In genomic region chr19:55301459-55302331, GRCh38 we compare ENCODE assay signal across 8 cellular contexts. TPM values are rescaled to one million over a fixed set of nuclear protein-coding genes. Genes with fewer than 3 reads are reported as not detected.
A peak's percentile ranks its signal among the peaks of the same experiment; 100 is the strongest.
DNase-seq lines count a peak whose midpoint lies in the region; ATAC-seq, FAIRE-seq and TF ChIP-seq lines count a peak whose summit lies in the region.

No MANE protein-coding gene starts in this region.

- H3K27ac ChIP-seq in breast epithelium, result no peak overlapping the region
- H3K27ac ChIP-seq in kidney (ENCODE audit: low read depth in 2 of 2, low read length in 2 of 2), result no peak overlapping the region

- intact Hi-C loops in breast epithelium (cut with DNase I; ENCODE audit: low total_unique reads), result no loop called here
- intact Hi-C loops in kidney (cut with DNase I), result no loop called here

- TF ChIP-seq POLR2A in breast epithelium (IDR thresholded peaks at IDR 0.05), result no peak

- no peaks in the 10 kb centered on the region for H3K4me1 ChIP-seq in breast epithelium
- no peaks in the 10 kb centered on the region for H3K4me1 ChIP-seq in kidney (ENCODE audit: control insufficient read depth in 1 of 2, insufficient read depth in 1 of 2, low read depth in 1 of 2, low read length in 2 of 2)

- H3K9me3 ChIP-seq in breast epithelium (no peaks in the 10 kb centered on the region), kidney (ENCODE audit: control insufficient read depth in 1 of 2, low read length in 2 of 2) (no peaks in the 10 kb centered on the region)

- no peak for FAIRE-seq in kidney (lab: Jason Lieb, UNC)

- H3K36me3 ChIP-seq in breast epithelium (no peaks in the 10 kb centered on the region), kidney (ENCODE audit: control insufficient read depth in 1 of 2, insufficient read depth in 2 of 2, low read length in 2 of 2) (no peaks in the 10 kb centered on the region)

- DNase-seq in GM04503 (ENCODE audit: low read depth), result peak; percentile 11
- peak; percentile 61 for DNase-seq in NCI-H2029 (lab: John Stamatoyannopoulos, UW)
- DNase-seq in breast epithelium (ENCODE audit: low spot score in 2 of 2), result peak; percentile 62 to 82
- peak; percentile 93 for DNase-seq in kidney
- DNase-seq in stimulated activated CD4-positive, alpha-beta T cell treated with anti-CD3 and anti-CD28 coated beads, Interleukin-15, amount 100 ng/mL, for 48 hours (ENCODE audit: low read depth in 2 of 2), result peak; percentile 85 to 93
- DNase-seq in NCI-H524 (lab: John Stamatoyannopoulos, UW), result no peak

- TF ChIP-seq CTCF in WI38 (IDR thresholded peaks at IDR 0.05; ENCODE audit: low read depth, low read length), result peak; percentile 85
- TF ChIP-seq CTCF in breast epithelium (IDR thresholded peaks at IDR 0.05), result peak; percentile 90 to 95 (median 91)
- peak; percentile 92 for TF ChIP-seq CTCF in kidney (IDR thresholded peaks at IDR 0.05; ENCODE audit: borderline replicate concordance, extremely low read depth, insufficient read depth)

- H3K4me3 ChIP-seq in WI38 (ENCODE audit: low read depth, low read length) (peak overlapping the region; percentile 37; the same call in 1 of the 2 replicates), breast epithelium (peak overlapping the region; percentile 19 to 62 (median 44)), kidney (ENCODE audit: low read length in 2 of 2) (peak overlapping the region; percentile 25 to 55)

- no peaks in the 10 kb centered on the region for H3K27me3 ChIP-seq in breast epithelium

- ATAC-seq in HG02759 (IDR thresholded peaks at IDR 0.05; ENCODE audit: unreplicated experiment), result peak; percentile 74

- peak overlapping the region in 1 of 2 donors; percentile 61 for H3K9ac ChIP-seq in kidney (ENCODE audit: low read length in 2 of 2)

RNA-seq across cellular contexts. Expression of gene BRSK1, which starts 17.9 kb away (rescaled TPM):
- 1 to 10 TPM in 2 of 3 donors, not detected in 1; 2.5 to 4.6 TPM for total RNA-seq in breast epithelium
- 6.5 TPM for total RNA-seq in kidney
- polyA plus RNA-seq in kidney (ENCODE audit: insufficient read depth, low read depth, low replicate concordance), result 1.4 TPM

RNA-seq across cellular contexts. Expression of gene HSPBP1, which starts 21.8 kb away (rescaled TPM):
- total RNA-seq in breast epithelium (10 to 100 TPM; 13.3 to 36.1 (median 32.6) TPM), kidney (37.6 TPM)
- polyA plus RNA-seq in kidney (ENCODE audit: insufficient read depth, low read depth, low replicate concordance), result 55.9 TPM

RNA-seq across cellular contexts. Expression of gene TMEM150B, which starts 23.4 kb away (rescaled TPM):
- total RNA-seq in breast epithelium (10 to 100 TPM in 1 of 3 donors, 1 to 10 TPM in 2; 1.6 to 11.8 (median 3.1) TPM), kidney (3.6 TPM)
- 5.4 TPM for polyA plus RNA-seq in kidney (ENCODE audit: insufficient read depth, low read depth, low replicate concordance)

RNA-seq across cellular contexts. Expression of gene KMT5C, which starts 38.0 kb away (rescaled TPM):
- 10 to 100 TPM in 2 of 3 donors, 1 to 10 TPM in 1; 6.1 to 20.8 (median 18.4) TPM for total RNA-seq in breast epithelium
- 13.0 TPM for total RNA-seq in kidney
- 4.1 TPM for polyA plus RNA-seq in kidney (ENCODE audit: insufficient read depth, low read depth, low replicate concordance)

RNA-seq across cellular contexts. Expression of gene PPP6R1, which starts 42.9 kb away (rescaled TPM):
- 10 to 100 TPM; 23.8 to 31.5 (median 28.2) TPM for total RNA-seq in breast epithelium
- 61.6 TPM for total RNA-seq in kidney
- polyA plus RNA-seq in kidney (ENCODE audit: insufficient read depth, low read depth, low replicate concordance), result 30.6 TPM

Comparison
In these comparisons a context has a peak if more than half of its experiments do, and no peak if none do; other contexts are left out.
1. DNase-seq: peak in GM04503 (single experiment), NCI-H2029 (single experiment), breast epithelium (2 of 2), kidney (single experiment) and stimulated activated CD4-positive, alpha-beta T cell treated with anti-CD3 and anti-CD28 coated beads, Interleukin-15, amount 100 ng/mL, for 48 hours (2 of 2); none in NCI-H524 (0 of 2).
2. Peak in every context shown above with its lines, with median percentiles within 50 percentile points of each other: H3K4me3 ChIP-seq and CTCF ChIP-seq.